Comparison of ENCODE assay signal across 19 cellular contexts in genomic region chr5:15073453-15073852, GRCh38.
"Had no signal": no experiment of that assay in that cellular context is flagged by ENCODE, and none has a peak within 500 bp of the region (broad histone marks: within the 10 kb centered on the region; RNA-seq: fewer than 3 reads in every experiment).

No MANE protein-coding gene starts in this region.

- H3K36me3 Mint-ChIP-seq: naive thymus-derived CD4-positive, alpha-beta T cell; stimulated activated memory B cell treated with anti-CD40 and anti-IgM and Interleukin-4, amounts not matched to agents 10 μg/mL and 1 μg/mL and 100 μg/mL, for 72 hours had no signal

- H3K4me1 Mint-ChIP-seq: naive thymus-derived CD4-positive, alpha-beta T cell; nephron progenitor cell; stimulated activated memory B cell treated with anti-CD40 and anti-IgM and Interleukin-4, amounts not matched to agents 10 μg/mL and 1 μg/mL and 100 μg/mL, for 72 hours had no signal

- H3K27ac Mint-ChIP-seq: naive thymus-derived CD4-positive, alpha-beta T cell; nephron progenitor cell; stimulated activated memory B cell treated with anti-CD40 and anti-IgM and Interleukin-4, amounts not matched to agents 10 μg/mL and 1 μg/mL and 100 μg/mL, for 72 hours; stimulated activated naive CD8-positive, alpha-beta T cell treated with anti-CD3 and anti-CD28 coated beads, Interleukin-15, Interleukin-2, amounts not matched to agents 100 ng/mL and 50 ng/mL, for 24 hours had no signal

- DNase-seq: effector memory CD4-positive, alpha-beta T cell; heart right ventricle; hypothalamus; kidney glomerular epithelial cell; naive thymus-derived CD4-positive, alpha-beta T cell; nephron progenitor cell; psoas muscle; retina; spleen; stimulated activated CD4-positive, alpha-beta T cell treated with anti-CD3 and anti-CD28 coated beads, Interleukin-15, amount 100 ng/mL, for 24 hours; stimulated activated CD4-positive, alpha-beta T cell treated with anti-CD3 and anti-CD28 coated beads, Interleukin-1b, Interleukin-23, amount 100 ng/mL, for 48 hours; stimulated activated CD4-positive, alpha-beta T cell treated with anti-CD3 and anti-CD28 coated beads, Interleukin-4, amount 100 ng/mL, for 24 hours; tibial artery; upper lobe of left lung; uterus had no signal

- H3K9me3 Mint-ChIP-seq: nephron progenitor cell; stimulated activated memory B cell treated with anti-CD40 and anti-IgM and Interleukin-4, amounts not matched to agents 10 μg/mL and 1 μg/mL and 100 μg/mL, for 72 hours; stimulated activated naive CD8-positive, alpha-beta T cell treated with anti-CD3 and anti-CD28 coated beads, Interleukin-15, Interleukin-2, amounts not matched to agents 100 ng/mL and 50 ng/mL, for 24 hours had no signal

- ATAC-seq: esophagus mucosa; heart right ventricle; naive thymus-derived CD4-positive, alpha-beta T cell; psoas muscle; sciatic nerve; stimulated activated memory B cell treated with anti-CD40 and anti-IgM and Interleukin-4, amounts not matched to agents 10 μg/mL and 1 μg/mL and 100 μg/mL, for 72 hours had no signal

- H3K4me3 Mint-ChIP-seq: naive thymus-derived CD4-positive, alpha-beta T cell; nephron progenitor cell; stimulated activated memory B cell treated with anti-CD40 and anti-IgM and Interleukin-4, amounts not matched to agents 10 μg/mL and 1 μg/mL and 100 μg/mL, for 72 hours; stimulated activated naive CD8-positive, alpha-beta T cell treated with anti-CD3 and anti-CD28 coated beads, Interleukin-15, Interleukin-2, amounts not matched to agents 100 ng/mL and 50 ng/mL, for 24 hours had no signal
